In the genomic region with DNA sequence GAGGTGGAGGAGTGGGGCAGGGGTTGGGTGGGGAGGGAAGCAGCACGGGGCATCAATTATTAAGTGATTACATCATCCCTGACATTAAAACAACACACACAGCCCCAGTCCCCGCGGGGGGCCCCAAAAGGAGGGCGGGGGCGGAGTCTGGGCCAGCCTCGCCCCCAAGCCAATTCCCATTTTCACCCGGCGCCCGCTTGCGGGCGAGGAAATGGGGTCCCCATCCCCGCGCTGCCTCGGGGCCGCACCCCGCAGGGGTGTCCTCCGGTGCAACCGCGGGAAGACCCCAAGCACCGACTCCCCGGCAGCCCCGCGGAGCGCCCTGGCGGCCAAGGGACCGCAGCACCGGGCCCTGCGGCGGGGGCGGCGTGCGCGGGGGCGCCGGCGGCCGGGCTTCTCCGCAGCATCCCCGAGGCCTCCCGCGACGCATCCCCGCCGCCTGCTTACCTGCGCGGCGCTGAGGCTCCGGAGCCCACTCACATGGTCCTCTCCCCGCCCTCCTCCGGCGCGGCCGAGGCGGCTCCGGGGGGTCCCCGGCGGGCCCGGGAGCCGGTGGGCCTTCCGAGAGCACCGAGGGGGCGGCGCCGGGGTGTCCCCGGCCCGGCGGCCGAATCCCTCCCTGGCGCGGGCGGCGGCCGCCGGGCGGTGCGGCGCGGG, we compare ENCODE assay signal across 8 cellular contexts. TPM values are rescaled to one million over a fixed set of nuclear protein-coding genes. Genes with fewer than 3 reads are reported as not detected.
DNase-seq lines count a peak whose midpoint lies in the region; ATAC-seq lines count a peak whose summit lies in the region.

No MANE protein-coding gene starts in this region.

- H2AK5ac ChIP-seq in mesendoderm (ENCODE audit: low read length), result no peak overlapping the region

- no CpG with 5 or more reads among the region's 78 CpGs for WGBS in mesendoderm (ENCODE audit: extremely low coverage, insufficient coverage, low lambda C conversion rate)

- DNase-seq in COR-L47 (lab: John Stamatoyannopoulos, UW) (peak; percentile 43), KBM-7 (peak; percentile 7), ecto neural progenitor cell (ENCODE audit: low spot score) (peak; percentile 74), mesendoderm (peak; percentile 25), NCI-H510A treated with DMSO at 0.1 percent for 48 hours (lab: John Stamatoyannopoulos, UW) (no peak)
- DNase-seq in activated CD4-positive, alpha-beta T cell treated with anti-CD3 and anti-CD28 coated beads, Interleukin-2, amount 50 U/mL, for 1 hour, result peak; percentile 69
- peak; percentile 28 to 65 for DNase-seq in stimulated activated CD8-positive, alpha-beta memory T cell treated with anti-CD3 and anti-CD28 coated beads, Interleukin-2, amount 100 ng/mL, for 48 hours (ENCODE audit: low read depth in 2 of 2)

- H3K4me3 ChIP-seq in mesendoderm (ENCODE audit: low read length), result peak overlapping the region; percentile 64

- peak overlapping the region; percentile 99 for H3K18ac ChIP-seq in mesendoderm (ENCODE audit: low read length)

- H2BK120ac ChIP-seq in mesendoderm (ENCODE audit: low read depth, low read length), result peak overlapping the region; percentile 77

- no peak overlapping the region for H2BK5ac ChIP-seq in mesendoderm (ENCODE audit: low read length)

- no peak overlapping the region for H3K23ac ChIP-seq in mesendoderm (ENCODE audit: low read length)

- peak overlapping the region; percentile 85 for H3K56ac ChIP-seq in mesendoderm (ENCODE audit: low read length)

- peaks cover 10% of the 10 kb centered on the region for H3K79me1 ChIP-seq in mesendoderm (ENCODE audit: low read length)

- peak overlapping the region; percentile 28 for H2BK15ac ChIP-seq in mesendoderm (replicated peaks; ENCODE audit: low read depth)

- H4K8ac ChIP-seq in mesendoderm (ENCODE audit: low read depth, low read length), result no peak overlapping the region

- no peak overlapping the region for H3K4ac ChIP-seq in mesendoderm (ENCODE audit: low read depth, low read length)

- no peaks in the 10 kb centered on the region for H3K36me3 ChIP-seq in mesendoderm (ENCODE audit: control insufficient read depth, insufficient read depth, low read length)

- in situ Hi-C loops in KBM-7 (cut with MboI; ENCODE audit: low pct_unique_long_range_greater_than_20kb, low sequenced_read_pairs), result no loop called here

- peak overlapping the region; percentile 71 for H3K9ac ChIP-seq in mesendoderm (ENCODE audit: low read length)

- peaks cover 8% of the 10 kb centered on the region for H3K4me1 ChIP-seq in mesendoderm (ENCODE audit: control insufficient read depth, low read depth, low read length)

- H3K27me3 ChIP-seq in mesendoderm (ENCODE audit: insufficient read depth, low read length, poor library complexity), result no peaks in the 10 kb centered on the region

- peak; percentile 7 for ATAC-seq in GM21576 (IDR thresholded peaks at IDR 0.05; ENCODE audit: unreplicated experiment)

- H3K79me2 ChIP-seq in mesendoderm (ENCODE audit: control insufficient read depth, insufficient read depth, low read length), result peaks cover 14% of the 10 kb centered on the region

- H3K4me2 ChIP-seq in mesendoderm (ENCODE audit: low read length), result peak overlapping the region; percentile 43

- H3K27ac ChIP-seq in mesendoderm (ENCODE audit: low read depth, low read length), result peak overlapping the region; percentile 87

- H4K5ac ChIP-seq in mesendoderm (ENCODE audit: low read length), result no peak overlapping the region

RNA-seq across cellular contexts. Expression of gene FYN, which starts 0.6 kb away (rescaled TPM):
- 58.5 TPM for polyA plus RNA-seq in mesendoderm (2013, experiment 1 of 2)
- 59.6 TPM for polyA plus RNA-seq in mesendoderm (2013, experiment 2 of 2)
